Comparison of ENCODE assay signal across 18 cellular contexts in the genomic region with DNA sequence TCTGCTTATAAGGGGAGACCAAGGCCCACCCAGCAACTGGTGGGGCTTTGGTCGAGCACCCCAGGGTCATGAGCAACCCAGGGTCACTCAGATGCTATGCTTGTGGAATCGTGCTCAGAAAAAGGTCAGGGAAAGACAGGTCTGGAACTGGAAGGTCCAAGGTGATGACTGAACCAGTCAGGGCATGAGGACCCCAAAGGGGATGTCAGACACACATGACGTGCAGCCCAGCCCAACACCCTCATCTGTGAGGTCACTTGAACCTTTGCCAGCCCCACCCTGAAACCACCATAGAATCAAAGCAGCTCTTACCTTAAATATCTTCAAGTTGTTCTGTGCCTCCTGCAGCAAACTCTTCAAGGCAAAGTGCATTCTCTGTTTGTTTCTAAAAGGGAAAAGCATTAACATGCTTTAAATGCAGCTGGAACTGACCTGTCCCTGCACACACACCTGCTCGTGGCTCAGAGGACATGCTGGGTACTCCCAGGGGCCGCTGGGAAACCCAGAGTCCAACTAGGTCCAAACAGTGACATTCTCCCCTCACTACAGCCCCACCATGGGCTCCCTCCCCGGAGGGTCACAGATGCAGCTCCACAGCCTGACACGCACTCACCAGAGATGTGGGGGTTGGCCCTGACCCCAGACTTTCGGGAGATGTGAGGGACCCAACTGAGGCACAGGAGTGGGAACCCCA. TPM values are rescaled to one million over a fixed set of nuclear protein-coding genes. Genes with fewer than 3 reads are reported as not detected.
DNase-seq lines count a peak whose midpoint lies in the region; ATAC-seq, FAIRE-seq and TF ChIP-seq lines count a peak whose summit lies in the region.
"Had no signal": no experiment of that assay in that cellular context is flagged by ENCODE, and none has a peak within 500 bp of the region (broad histone marks: within the 10 kb centered on the region; RNA-seq: fewer than 3 reads in every experiment).

No MANE protein-coding gene starts in this region.

- no peak overlapping the region for H3K4me2 ChIP-seq in keratinocyte (ENCODE audit: control insufficient read depth, extremely low read depth, insufficient read depth, low read depth, low read length)
- H3K4me2 ChIP-seq: A549 had no signal

- no peak for TF ChIP-seq EP300 in sigmoid colon (IDR thresholded peaks at IDR 0.05)

- DNase-seq in activated T-cell treated with anti-CD3 and anti-CD28 coated beads, Interleukin-2, amount 50 U/mL, for 24 hours, result peak; percentile 14
- DNase-seq in activated T-cell treated with anti-CD3 and anti-CD28 coated beads for 4 hours (no peak), keratinocyte (ENCODE audit: low read depth, low spot score) (no peak), sigmoid colon (peak; percentile 50), NCI-H524 treated with DMSO at 0.1 percent for 48 hours (lab: John Stamatoyannopoulos, UW) (no peak)
- no peak for DNase-seq in naive thymus-derived CD4-positive, alpha-beta T cell
- DNase-seq: Caco-2, GDM1, HCEC 1CT, MM.1S, NCI-H1092 treated with DMSO at 0.1 percent for 48 hours, NCI-H2081 treated with DMSO at 0.1 percent for 48 hours, NCI-H446 treated with DMSO at 0.1 percent for 48 hours, SHP77 had no signal

- FAIRE-seq in keratinocyte (lab: Jason Lieb, UNC), result no peak
- FAIRE-seq: A549, GM19239 had no signal

- POLR2A ChIA-PET in naive thymus-derived CD4-positive, alpha-beta T cell (lab: Charles Lee), result no interaction called here

- no peak overlapping the region for H3K27ac Mint-ChIP-seq in activated T-cell treated with anti-CD3 and anti-CD28 coated beads, Interleukin-2, amount 50 U/mL, for 24 hours
- no peak overlapping the region for H3K27ac Mint-ChIP-seq in naive thymus-derived CD4-positive, alpha-beta T cell
- H3K27ac Mint-ChIP-seq: CD4-positive, alpha-beta T cell had no signal

- no peak for TF ChIP-seq CTCF in keratinocyte (optimal IDR thresholded peaks at IDR 0.05 in 1 of 3, IDR thresholded peaks at IDR 0.05 in 1 of 3, conservative IDR thresholded peaks at IDR 0.05 in 1 of 3; ENCODE audit: extremely low read depth in 1 of 3, insufficient read depth in 2 of 3, low read length in 3 of 3)
- TF ChIP-seq CTCF in sigmoid colon (IDR thresholded peaks at IDR 0.05), result no peak

- intact Hi-C loops in sigmoid colon (cut with DNase I), result no loop called here
- intact Hi-C loops in naive thymus-derived CD4-positive, alpha-beta T cell (cut with micrococcal nuclease), result no loop called here

- H3K9me3 Mint-ChIP-seq in activated T-cell treated with anti-CD3 and anti-CD28 coated beads, Interleukin-2, amount 50 U/mL, for 24 hours, result no peaks in the 10 kb centered on the region
- peaks cover 0 to 10% (median 2%) of the 10 kb centered on the region in 11 donors for H3K9me3 Mint-ChIP-seq in naive thymus-derived CD4-positive, alpha-beta T cell
- H3K9me3 Mint-ChIP-seq: CD4-positive, alpha-beta T cell had no signal

- peaks cover 92% of the 10 kb centered on the region for H3K36me3 Mint-ChIP-seq in activated T-cell treated with anti-CD3 and anti-CD28 coated beads, Interleukin-2, amount 50 U/mL, for 24 hours (ENCODE audit: low read depth)
- peaks cover 25 to 69% (median 31%) of the 10 kb centered on the region in 5 donors for H3K36me3 Mint-ChIP-seq in naive thymus-derived CD4-positive, alpha-beta T cell

- ATAC-seq in naive thymus-derived CD4-positive, alpha-beta T cell, result no peak
- ATAC-seq in GM18505 (IDR thresholded peaks at IDR 0.05; ENCODE audit: unreplicated experiment), result no peak
- ATAC-seq: A549 had no signal

- H3K9me3 ChIP-seq in keratinocyte (ENCODE audit: control insufficient read depth, low read depth, low read length), result no peaks in the 10 kb centered on the region
- no peaks in the 10 kb centered on the region for H3K9me3 ChIP-seq in sigmoid colon
- no peaks in the 10 kb centered on the region for H3K9me3 ChIP-seq in naive thymus-derived CD4-positive, alpha-beta T cell (ENCODE audit: control insufficient read depth in 2 of 3, low read length in 3 of 3)
- H3K9me3 ChIP-seq: A549, Caco-2 had no signal

- peaks cover 9% of the 10 kb centered on the region for H3K79me2 ChIP-seq in keratinocyte (ENCODE audit: control insufficient read depth, insufficient read depth, low read length)

- H3K9me1 ChIP-seq in keratinocyte (ENCODE audit: control insufficient read depth, extremely low read depth, insufficient read depth, low read length), result no peaks in the 10 kb centered on the region

- dilution Hi-C loops in keratinocyte (cut with MboI; ENCODE audit: extremely low pct_ligation_motif_present, low sequenced_read_pairs), result no loop called here

- H3K36me3 ChIP-seq in keratinocyte (ENCODE audit: control insufficient read depth in 2 of 2, extremely low read depth in 1 of 2, insufficient read depth in 2 of 2, low read length in 2 of 2) (peaks cover 54% of the 10 kb centered on the region in 2 experiments), sigmoid colon (peaks cover 14 to 97% (median 56%) of the 10 kb centered on the region in 4 donors)
- H3K36me3 ChIP-seq in naive thymus-derived CD4-positive, alpha-beta T cell (ENCODE audit: control insufficient read depth in 2 of 3, insufficient read depth in 3 of 3, low read length in 3 of 3), result peaks cover 1 to 94% (median 15%) of the 10 kb centered on the region in 3 experiments

- H3K27ac ChIP-seq in keratinocyte (ENCODE audit: control insufficient read depth, insufficient read depth, low read length) (peak overlapping the region; percentile 54), sigmoid colon (no peak overlapping the region)
- no peak overlapping the region for H3K27ac ChIP-seq in naive thymus-derived CD4-positive, alpha-beta T cell (ENCODE audit: low read depth, low read length)
- H3K27ac ChIP-seq: A549 had no signal

- H3K9ac ChIP-seq in keratinocyte (ENCODE audit: control insufficient read depth, extremely low read depth, insufficient read depth, low read length), result no peak overlapping the region

- no peak overlapping the region for H3K4me3 ChIP-seq in keratinocyte (ENCODE audit: control insufficient read depth in 2 of 3, extremely low read depth in 1 of 3, insufficient read depth in 2 of 3, low read depth in 1 of 3, low read length in 3 of 3)
- H3K4me3 ChIP-seq in sigmoid colon, result no peak overlapping the region
- H3K4me3 ChIP-seq in naive thymus-derived CD4-positive, alpha-beta T cell (ENCODE audit: low read length), result no peak overlapping the region
- H3K4me3 ChIP-seq: A549 had no signal

- H3K4me1 Mint-ChIP-seq in activated T-cell treated with anti-CD3 and anti-CD28 coated beads, Interleukin-2, amount 50 U/mL, for 24 hours (ENCODE audit: low read depth), result no peaks in the 10 kb centered on the region
- peaks cover 0 to 3% (median 0%) of the 10 kb centered on the region in 7 donors for H3K4me1 Mint-ChIP-seq in naive thymus-derived CD4-positive, alpha-beta T cell

- 91 to 93% methylated on average over 8 of the region's 8 CpGs for WGBS in sigmoid colon, 2 donors

- H3K4me3 Mint-ChIP-seq in activated T-cell treated with anti-CD3 and anti-CD28 coated beads, Interleukin-2, amount 50 U/mL, for 24 hours, result no peak overlapping the region
- no peak overlapping the region for H3K4me3 Mint-ChIP-seq in naive thymus-derived CD4-positive, alpha-beta T cell
- H3K4me3 Mint-ChIP-seq: CD4-positive, alpha-beta T cell had no signal

- CTCF ChIA-PET in naive thymus-derived CD4-positive, alpha-beta T cell (lab: Charles Lee), result no interaction called here

- peaks cover 2% of the 10 kb centered on the region for H4K20me1 ChIP-seq in keratinocyte (ENCODE audit: control insufficient read depth, extremely low read depth, insufficient read depth, low read length)

- H2AFZ ChIP-seq in keratinocyte (ENCODE audit: control insufficient read depth, low read length), result no peak overlapping the region

- H3K27me3 ChIP-seq in keratinocyte (ENCODE audit: control insufficient read depth, extremely low read depth, insufficient read depth, low read length) (no peaks in the 10 kb centered on the region), sigmoid colon (no peaks in the 10 kb centered on the region)
- H3K27me3 ChIP-seq in naive thymus-derived CD4-positive, alpha-beta T cell (ENCODE audit: control insufficient read depth in 2 of 2, insufficient read depth in 2 of 2, low read length in 2 of 2), result no peaks in the 10 kb centered on the region

- TF ChIP-seq POLR2A in sigmoid colon (IDR thresholded peaks at IDR 0.05), result no peak
- no peak for TF ChIP-seq POLR2A in GM18505 (IDR thresholded peaks at IDR 0.05; ENCODE audit: borderline replicate concordance, extremely low read depth, insufficient read depth, insufficient read length)

- H3K4me1 ChIP-seq in keratinocyte (ENCODE audit: control insufficient read depth, extremely low read depth, insufficient read depth, low read length) (peaks cover 19% of the 10 kb centered on the region), sigmoid colon (no peaks in the 10 kb centered on the region)
- no peaks in the 10 kb centered on the region for H3K4me1 ChIP-seq in naive thymus-derived CD4-positive, alpha-beta T cell (ENCODE audit: control insufficient read depth in 2 of 2, insufficient read depth in 2 of 2, low read length in 2 of 2)
- H3K4me1 ChIP-seq: A549, Caco-2 had no signal

- no peaks in the 10 kb centered on the region for H3K27me3 Mint-ChIP-seq in activated T-cell treated with anti-CD3 and anti-CD28 coated beads, Interleukin-2, amount 50 U/mL, for 24 hours
- no peaks in the 10 kb centered on the region for H3K27me3 Mint-ChIP-seq in naive thymus-derived CD4-positive, alpha-beta T cell
- H3K27me3 Mint-ChIP-seq: CD4-positive, alpha-beta T cell had no signal

RNA-seq across cellular contexts. Expression of a gene that starts 29.4 kb away (rescaled TPM):
- polyA plus RNA-seq in keratinocyte (27.5 to 34.9 TPM (median 32.4 TPM) in 3 replicates), sigmoid colon (1 to 10 TPM; 3.6 to 7.8 (median 4.4) TPM)
- polyA plus RNA-seq in keratinocyte (2011; ENCODE audit: low read depth), result 44.5 TPM
- 28.0 and 37.9 TPM in 2 replicates for polyA plus RNA-seq in keratinocyte (2011; cell fraction: cytosol; rRNA removed)
- 68.1 and 79.2 TPM in 2 replicates for polyA plus RNA-seq in keratinocyte (2011; cell fraction: nucleus; rRNA removed)
- 12.7 and 34.4 TPM in 2 replicates for polyA plus RNA-seq in keratinocyte (2012; ENCODE audit: low replicate concordance)
- 49.3 to 86.7 TPM (median 68.7 TPM) in 3 replicates for polyA minus RNA-seq in keratinocyte
- polyA minus RNA-seq in keratinocyte (2011; cell fraction: cytosol; rRNA and poly(A)+ RNA removed), result 26.9 TPM
- polyA minus RNA-seq in keratinocyte (2011; cell fraction: nucleus; rRNA and poly(A)+ RNA removed), result 26.9 and 42.7 TPM in 2 replicates
- 10 to 100 TPM in 1 of 4 donors, 1 to 10 TPM in 3; 5.7 to 12.5 (median 6.9) TPM for total RNA-seq in sigmoid colon
- total RNA-seq in naive thymus-derived CD4-positive, alpha-beta T cell, result 10 to 100 TPM in 1 of 5 experiments, 1 to 10 TPM in 4; 5.9 to 12.8 (median 7.4) TPM
- 1 to 10 TPM; 2.8 to 9.8 TPM for polyA plus RNA-seq in naive thymus-derived CD4-positive, alpha-beta T cell

Comparison
In these comparisons a context has a peak if more than half of its experiments do, and no peak if none do; other contexts are left out.
1. DNase-seq: peak in activated T-cell treated with anti-CD3 and anti-CD28 coated beads, Interleukin-2, amount 50 U/mL, for 24 hours (single experiment) and sigmoid colon (single experiment); none in activated T-cell treated with anti-CD3 and anti-CD28 coated beads for 4 hours (single experiment), keratinocyte (single experiment), naive thymus-derived CD4-positive, alpha-beta T cell (0 of 9) and NCI-H524 treated with DMSO at 0.1 percent for 48 hours (single experiment).